ENCODE assay signal across 15 cellular contexts in the genomic region with DNA sequence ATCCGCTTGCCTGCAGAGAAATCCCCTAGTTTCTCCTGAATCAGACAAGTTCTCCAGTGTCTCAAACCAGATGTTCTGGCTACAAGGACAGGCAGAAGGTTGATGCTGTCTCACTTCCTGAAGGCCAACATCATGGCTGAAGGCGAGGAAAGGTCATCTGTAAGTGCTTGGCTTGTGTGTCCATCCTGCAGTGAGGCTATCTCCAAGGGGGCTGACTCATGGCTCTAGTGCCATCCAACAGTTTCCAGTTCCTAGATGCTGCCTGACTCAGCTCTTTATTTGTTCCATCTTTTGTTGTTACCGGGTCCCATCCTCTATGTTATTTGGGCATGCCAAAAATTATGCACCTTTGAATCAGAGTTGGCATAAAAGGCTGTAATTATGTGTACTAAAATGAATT.
DNase-seq lines count a peak whose midpoint lies in the region; ATAC-seq and TF ChIP-seq lines count a peak whose summit lies in the region.
"Had no signal": no experiment of that assay in that cellular context is flagged by ENCODE, and none has a peak within 500 bp of the region (broad histone marks: within the 10 kb centered on the region; RNA-seq: fewer than 3 reads in every experiment).

No MANE protein-coding gene starts in this region.

- DNase-seq in GM03348 (ENCODE audit: low spot score) (peak; percentile 69), SJSA1 (ENCODE audit: low read depth in 1 of 2, low spot score in 2 of 2) (peak; percentile 30 to 49), fibroblast of peridontal ligament (ENCODE audit: extremely low read depth) (peak; percentile 86), omental fat pad (ENCODE audit: low spot score) (no peak), left ventricle myocardium superior (no peak)
- DNase-seq: activated CD4-positive, CD25-positive, alpha-beta regulatory T cell; left ventricle myocardium inferior; natural killer cell; NCI-H345; right cardiac atrium; stimulated activated CD4-positive, alpha-beta T cell treated with anti-CD3 and anti-CD28 coated beads, Interleukin-4, amount 100 ng/mL, for 24 hours had no signal

- H3K36me3 ChIP-seq in SJSA1: 0 out of 2 replicates have a peak, but pooled peaks cover 4% of the 10 kb centered on the region
- H3K36me3 ChIP-seq in skeletal muscle satellite cell (ENCODE audit: insufficient read depth, low read length): no peaks in the 10 kb centered on the region
- H3K36me3 ChIP-seq: left ventricle myocardium inferior had no signal

- H3K9me3 ChIP-seq in SJSA1 (replicated peaks) (peaks cover 6% of the 10 kb centered on the region), skeletal muscle satellite cell (replicated peaks; ENCODE audit: low read length) (no peaks in the 10 kb centered on the region)

- H3K4me3 ChIP-seq in SJSA1 (no peak overlapping the region), skeletal muscle satellite cell (ENCODE audit: low read length) (no peak overlapping the region)
- H3K4me3 ChIP-seq: left ventricle myocardium inferior had no signal

- no peak overlapping the region for H3K27ac ChIP-seq in SJSA1
- H3K27ac ChIP-seq: left ventricle myocardium inferior had no signal

- no peak for ATAC-seq in GM19023 (IDR thresholded peaks at IDR 0.05; ENCODE audit: unreplicated experiment)
- no peak for ATAC-seq in HG03520 (IDR thresholded peaks at IDR 0.05; ENCODE audit: unreplicated experiment)
- ATAC-seq in omental fat pad (ENCODE audit: low FRiP score): no peak
- ATAC-seq in left ventricle myocardium superior: no peak
- ATAC-seq: right cardiac atrium; stimulated activated effector memory CD8-positive, alpha-beta T cell treated with anti-CD3 and anti-CD28 coated beads, Interleukin-12 subunit alpha, Interleukin-12 subunit beta, amount 100 ng/mL, for 72 hours had no signal

- H3K27me3 ChIP-seq in SJSA1 (replicated peaks) (no peaks in the 10 kb centered on the region), skeletal muscle satellite cell (ENCODE audit: control insufficient read depth, insufficient read depth, low read length) (no peaks in the 10 kb centered on the region)

- intact Hi-C loops in left ventricle myocardium superior (cut with micrococcal nuclease): no loop called here

- peak overlapping the region; percentile 33 for H3K9ac ChIP-seq in skeletal muscle satellite cell (ENCODE audit: low read depth, low read length)

- H3K4me2 ChIP-seq in skeletal muscle satellite cell (ENCODE audit: low read length): no peak overlapping the region

- TF ChIP-seq CTCF in omental fat pad (IDR thresholded peaks at IDR 0.05): no peak

- H3K4me1 ChIP-seq in SJSA1 (replicated peaks) (peaks cover 58% of the 10 kb centered on the region), skeletal muscle satellite cell (ENCODE audit: control insufficient read depth, insufficient read depth, low read length) (peaks cover 81% of the 10 kb centered on the region)

Comparison
In these comparisons a context has a peak if more than half of its experiments do, and no peak if none do; other contexts are left out.
1. DNase-seq: peak in GM03348 (single experiment), SJSA1 (2 of 2) and fibroblast of peridontal ligament (single experiment); none in omental fat pad (single experiment) and left ventricle myocardium superior (single experiment).